11 cellular contexts compared by ENCODE assay signal in the genomic region with DNA sequence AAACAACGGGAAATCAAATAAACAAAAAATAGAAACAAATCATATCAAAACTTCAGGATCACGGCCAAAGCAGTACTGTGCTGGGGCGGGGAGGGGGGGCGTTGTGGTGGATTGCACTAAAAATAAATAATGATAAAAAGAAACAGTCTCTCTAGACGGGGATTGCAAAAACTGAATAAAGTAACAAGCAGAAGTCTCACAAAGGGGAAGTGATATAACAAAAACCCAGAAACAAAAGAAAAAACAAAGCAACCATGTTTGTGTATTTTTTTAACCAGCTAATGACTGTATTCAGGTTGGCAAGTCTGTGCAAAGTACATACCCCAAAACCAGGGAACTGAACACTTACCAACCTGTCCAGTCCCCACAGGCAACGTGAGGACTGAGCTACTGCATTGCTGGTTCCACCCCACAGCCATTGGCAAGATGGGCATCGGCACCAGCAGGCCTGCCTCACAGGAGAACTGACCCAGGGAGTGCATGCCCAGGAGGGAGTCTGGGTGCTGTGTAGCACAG. TPM values are rescaled to one million over a fixed set of nuclear protein-coding genes. Genes with fewer than 3 reads are reported as not detected.
A peak's percentile ranks its signal among the peaks of the same experiment; 100 is the strongest.
DNase-seq lines count a peak whose midpoint lies in the region; ATAC-seq, FAIRE-seq and TF ChIP-seq lines count a peak whose summit lies in the region.
"Had no signal": no experiment of that assay in that cellular context is flagged by ENCODE, and none has a peak within 500 bp of the region (broad histone marks: within the 10 kb centered on the region; RNA-seq: fewer than 3 reads in every experiment).

No MANE protein-coding gene starts in this region.

- no peak for FAIRE-seq in urothelium cell line (lab: Jason Lieb, UNC)

- H4K91ac ChIP-seq in neuronal stem cell (ENCODE audit: low read depth, low read length, poor library complexity): no peak overlapping the region

- peak overlapping the region in 2 of 4 donors; percentile 0 to 39 for H3K4me3 Mint-ChIP-seq in CD4-positive, CD25-positive, alpha-beta regulatory T cell
- H3K4me3 Mint-ChIP-seq: activated CD4-positive, alpha-beta T cell treated with anti-CD3 and anti-CD28 coated beads, Interleukin-2, amount 10 ng/mL, durations not matched to agents 7 days and 5 days had no signal

- DNase-seq in CD4-positive, CD25-positive, alpha-beta regulatory T cell: no peak
- DNase-seq in NOMO-1 treated with dmso at 0.1 percent for 144 hours (lab: John Stamatoyannopoulos, UW; ENCODE audit: unreplicated experiment) (peak; percentile 47), epithelial cell of prostate (ENCODE audit: low read depth, low spot score) (no peak), neuronal stem cell (ENCODE audit: low spot score) (no peak), Ammon's horn (ENCODE audit: low spot score) (no peak), GM13977 (ENCODE audit: low spot score) (no peak), urothelium cell line (ENCODE audit: low spot score) (no peak)
- DNase-seq: activated CD4-positive, alpha-beta T cell treated with anti-CD3 and anti-CD28 coated beads, Interleukin-2, amount 10 ng/mL, durations not matched to agents 7 days and 5 days; NCI-H345 had no signal

- peak overlapping the region; percentile 75 for H3K18ac ChIP-seq in neuronal stem cell (ENCODE audit: low read length)

- WGBS in neuronal stem cell (ENCODE audit: extremely low coverage in 2 of 2, insufficient read length in 2 of 2, insufficient replicate concordance in 1 of 2), 2 donors: no CpG with 5 or more reads among the region's 7 CpGs

- no peak overlapping the region for H2BK120ac ChIP-seq in neuronal stem cell (ENCODE audit: low read depth, low read length)

- H3K4me1 ChIP-seq in CD4-positive, CD25-positive, alpha-beta regulatory T cell (ENCODE audit: control insufficient read depth, insufficient read depth, low read length, poor library complexity, severe bottlenecking): peaks cover 27% of the 10 kb centered on the region
- peaks cover 0 to 8% of the 10 kb centered on the region in 2 donors for H3K4me1 ChIP-seq in neuronal stem cell (ENCODE audit: control insufficient read depth in 2 of 2, insufficient read depth in 1 of 2, low read depth in 1 of 2, low read length in 2 of 2)

- no peaks in the 10 kb centered on the region for H3K36me3 Mint-ChIP-seq in CD4-positive, CD25-positive, alpha-beta regulatory T cell

- TF ChIP-seq CTCF in GM13977 (IDR thresholded peaks at IDR 0.05; ENCODE audit: extremely low read depth, insufficient read depth, missing control alignments): no peak

- no peak overlapping the region for H2BK15ac ChIP-seq in neuronal stem cell (ENCODE audit: low read length)

- ATAC-seq in CD4-positive, CD25-positive, alpha-beta regulatory T cell (ENCODE audit: low read depth in 2 of 2): no peak
- ATAC-seq in GM18861 (IDR thresholded peaks at IDR 0.05; ENCODE audit: unreplicated experiment): no peak

- peaks cover 20% of the 10 kb centered on the region for H3K79me1 ChIP-seq in neuronal stem cell (ENCODE audit: low read depth, low read length)

- peaks cover 22 to 84% (median 55%) of the 10 kb centered on the region in 4 donors for H3K4me1 Mint-ChIP-seq in CD4-positive, CD25-positive, alpha-beta regulatory T cell

- H2BK5ac ChIP-seq in neuronal stem cell (ENCODE audit: low read length): no peak overlapping the region

- H3K9ac ChIP-seq in neuronal stem cell (ENCODE audit: low read depth, low read length, poor library complexity): peak overlapping the region; percentile 72

- no peak overlapping the region for H4K8ac ChIP-seq in neuronal stem cell (ENCODE audit: low read depth, low read length)

- H3K27me3 ChIP-seq in CD4-positive, CD25-positive, alpha-beta regulatory T cell (ENCODE audit: control insufficient read depth, insufficient read depth, low read length): no peaks in the 10 kb centered on the region
- peaks cover 0 to 2% (median 0%) of the 10 kb centered on the region in 3 experiments for H3K27me3 ChIP-seq in neuronal stem cell (ENCODE audit: control insufficient read depth in 3 of 3, insufficient read depth in 3 of 3, low read depth in 1 of 3, low read length in 3 of 3)

- peak overlapping the region; percentile 24 to 62 (median 56) for H3K27ac Mint-ChIP-seq in CD4-positive, CD25-positive, alpha-beta regulatory T cell
- H3K27ac Mint-ChIP-seq: activated CD4-positive, alpha-beta T cell treated with anti-CD3 and anti-CD28 coated beads, Interleukin-2, amount 10 ng/mL, durations not matched to agents 7 days and 5 days had no signal

- no peak overlapping the region for H3K4me3 ChIP-seq in CD4-positive, CD25-positive, alpha-beta regulatory T cell (ENCODE audit: low read depth, low read length)
- no peak overlapping the region for H3K4me3 ChIP-seq in neuronal stem cell (ENCODE audit: low read length in 2 of 2)

- H3K4me2 ChIP-seq in neuronal stem cell (ENCODE audit: insufficient read depth, low read length, poor library complexity, severe bottlenecking): no peak overlapping the region

- H3K27me3 Mint-ChIP-seq in CD4-positive, CD25-positive, alpha-beta regulatory T cell: no peaks in the 10 kb centered on the region
- H3K27me3 Mint-ChIP-seq: activated CD4-positive, alpha-beta T cell treated with anti-CD3 and anti-CD28 coated beads, Interleukin-2, amount 10 ng/mL, durations not matched to agents 7 days and 5 days had no signal

- no peaks in the 10 kb centered on the region for H3K9me3 Mint-ChIP-seq in CD4-positive, CD25-positive, alpha-beta regulatory T cell
- H3K9me3 Mint-ChIP-seq: activated CD4-positive, alpha-beta T cell treated with anti-CD3 and anti-CD28 coated beads, Interleukin-2, amount 10 ng/mL, durations not matched to agents 7 days and 5 days had no signal

- no peak overlapping the region for H2AK5ac ChIP-seq in neuronal stem cell (ENCODE audit: low read depth, low read length)

- H3K36me3 ChIP-seq in CD4-positive, CD25-positive, alpha-beta regulatory T cell (ENCODE audit: control insufficient read depth, insufficient read depth, low read length): no peaks in the 10 kb centered on the region
- H3K36me3 ChIP-seq in neuronal stem cell (replicated peaks in 1 of 2; ENCODE audit: control insufficient read depth in 2 of 2, insufficient read depth in 2 of 2, low read length in 2 of 2): no peaks in the 10 kb centered on the region

- no peak overlapping the region for H3K4ac ChIP-seq in neuronal stem cell (ENCODE audit: low read length)

- H3K9me3 ChIP-seq in CD4-positive, CD25-positive, alpha-beta regulatory T cell (ENCODE audit: control insufficient read depth in 2 of 2, low read length in 2 of 2): no peaks in the 10 kb centered on the region
- H3K9me3 ChIP-seq in neuronal stem cell (replicated peaks in 1 of 2; ENCODE audit: control insufficient read depth in 2 of 2, insufficient read depth in 1 of 2, low read depth in 1 of 2, low read length in 2 of 2): no peaks in the 10 kb centered on the region

- peak overlapping the region; percentile 82 for H3K23ac ChIP-seq in neuronal stem cell (ENCODE audit: low read depth, low read length, poor library complexity)

- H3K27ac ChIP-seq in CD4-positive, CD25-positive, alpha-beta regulatory T cell (ENCODE audit: insufficient read depth, low read length, poor library complexity, severe bottlenecking): no peak overlapping the region
- peak overlapping the region; percentile 84 for H3K27ac ChIP-seq in epithelial cell of prostate
- peak overlapping the region; percentile 36 for H3K27ac ChIP-seq in neuronal stem cell (replicated peaks; ENCODE audit: low read length)
- H3K27ac ChIP-seq: C4-2B had no signal

- H3K14ac ChIP-seq in neuronal stem cell (ENCODE audit: low read length): no peak overlapping the region

- no peak overlapping the region for H2AFZ ChIP-seq in neuronal stem cell (ENCODE audit: low read length)

- no peak overlapping the region for H2BK12ac ChIP-seq in neuronal stem cell (ENCODE audit: low read length)

- in situ Hi-C loops in GM13977 (cut with MboI; ENCODE audit: low pct_unique_long_range_greater_than_20kb, low sequenced_read_pairs, unreplicated experiment): no loop called here

RNA-seq across cellular contexts. Expression of gene BICD2, which starts 24.1 kb away (rescaled TPM):
- total RNA-seq in CD4-positive, CD25-positive, alpha-beta regulatory T cell: 29.3 TPM
- 1 to 10 TPM; 5.6 to 9.8 (median 7.6) TPM for polyA plus RNA-seq in CD4-positive, CD25-positive, alpha-beta regulatory T cell
- 13.6 TPM for polyA plus RNA-seq in neuronal stem cell (2013, experiment 1 of 2)
- 14.2 TPM for polyA plus RNA-seq in neuronal stem cell (2013, experiment 2 of 2)
